ENCODE assay signal across 1 cellular context in the genomic region with DNA sequence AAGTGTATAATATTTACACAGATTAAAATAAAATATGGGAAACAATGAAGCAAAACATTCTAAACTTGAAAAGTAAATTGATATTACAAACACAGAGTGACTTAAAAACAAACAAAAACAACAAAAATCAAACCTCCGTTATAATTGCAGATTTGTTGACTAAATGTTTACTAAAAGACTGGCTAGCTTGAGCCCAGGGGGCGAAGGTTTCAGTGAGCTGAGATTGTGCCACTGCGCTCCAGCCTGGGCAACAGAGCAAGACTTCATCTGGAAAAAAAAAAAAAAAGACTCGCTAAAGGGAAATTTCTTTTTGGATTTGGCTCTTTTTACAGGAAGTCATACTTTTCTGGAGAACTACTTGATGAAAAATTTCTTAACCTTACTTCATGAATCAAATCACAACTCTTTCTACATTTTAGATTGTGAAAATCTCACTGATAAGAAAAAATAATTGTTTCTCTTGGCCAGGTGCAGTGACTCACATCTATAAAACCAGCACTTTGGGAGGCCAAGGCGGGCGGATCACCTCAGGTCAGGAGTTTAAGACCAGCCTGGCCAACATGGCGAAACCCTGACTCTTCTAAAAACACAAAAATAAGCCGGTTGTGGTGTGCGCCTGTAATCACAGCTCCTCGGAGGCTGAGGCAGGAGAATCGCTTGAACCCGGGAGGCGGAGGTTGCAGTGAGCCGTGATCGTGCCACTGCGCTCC.
TF ChIP-seq lines count a peak whose summit lies in the region.

No MANE protein-coding gene starts in this region.

TF ChIP-seq in HepG2, 621 proteins besides CTCF, POLR2A, EP300 and RAD21 (continued from another document):
- TF ChIP-seq, protein P1, sequence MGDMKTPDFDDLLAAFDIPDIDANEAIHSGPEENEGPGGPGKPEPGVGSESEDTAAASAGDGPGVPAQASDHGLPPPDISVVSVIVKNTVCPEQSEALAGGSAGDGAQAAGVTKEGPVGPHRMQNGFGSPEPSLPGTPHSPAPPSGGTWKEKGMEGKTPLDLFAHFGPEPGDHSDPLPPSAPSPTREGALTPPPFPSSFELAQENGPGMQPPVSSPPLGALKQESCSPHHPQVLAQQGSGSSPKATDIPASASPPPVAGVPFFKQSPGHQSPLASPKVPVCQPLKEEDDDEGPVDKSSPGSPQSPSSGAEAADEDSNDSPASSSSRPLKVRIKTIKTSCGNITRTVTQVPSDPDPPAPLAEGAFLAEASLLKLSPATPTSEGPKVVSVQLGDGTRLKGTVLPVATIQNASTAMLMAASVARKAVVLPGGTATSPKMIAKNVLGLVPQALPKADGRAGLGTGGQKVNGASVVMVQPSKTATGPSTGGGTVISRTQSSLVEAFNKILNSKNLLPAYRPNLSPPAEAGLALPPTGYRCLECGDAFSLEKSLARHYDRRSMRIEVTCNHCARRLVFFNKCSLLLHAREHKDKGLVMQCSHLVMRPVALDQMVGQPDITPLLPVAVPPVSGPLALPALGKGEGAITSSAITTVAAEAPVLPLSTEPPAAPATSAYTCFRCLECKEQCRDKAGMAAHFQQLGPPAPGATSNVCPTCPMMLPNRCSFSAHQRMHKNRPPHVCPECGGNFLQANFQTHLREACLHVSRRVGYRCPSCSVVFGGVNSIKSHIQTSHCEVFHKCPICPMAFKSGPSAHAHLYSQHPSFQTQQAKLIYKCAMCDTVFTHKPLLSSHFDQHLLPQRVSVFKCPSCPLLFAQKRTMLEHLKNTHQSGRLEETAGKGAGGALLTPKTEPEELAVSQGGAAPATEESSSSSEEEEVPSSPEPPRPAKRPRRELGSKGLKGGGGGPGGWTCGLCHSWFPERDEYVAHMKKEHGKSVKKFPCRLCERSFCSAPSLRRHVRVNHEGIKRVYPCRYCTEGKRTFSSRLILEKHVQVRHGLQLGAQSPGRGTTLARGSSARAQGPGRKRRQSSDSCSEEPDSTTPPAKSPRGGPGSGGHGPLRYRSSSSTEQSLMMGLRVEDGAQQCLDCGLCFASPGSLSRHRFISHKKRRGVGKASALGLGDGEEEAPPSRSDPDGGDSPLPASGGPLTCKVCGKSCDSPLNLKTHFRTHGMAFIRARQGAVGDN (CRISPR knock-in tag; IDR thresholded peaks at IDR 0.05): peak; percentile 60
- TF ChIP-seq, protein P2, sequence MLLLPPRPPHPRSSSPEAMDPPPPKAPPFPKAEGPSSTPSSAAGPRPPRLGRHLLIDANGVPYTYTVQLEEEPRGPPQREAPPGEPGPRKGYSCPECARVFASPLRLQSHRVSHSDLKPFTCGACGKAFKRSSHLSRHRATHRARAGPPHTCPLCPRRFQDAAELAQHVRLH (CRISPR knock-in tag; IDR thresholded peaks at IDR 0.05; ENCODE audit: borderline replicate concordance, low read depth): peak; percentile 61; the same call in 1 of the 2 replicates
- TF ChIP-seq POLR2AphosphoS5 (IDR thresholded peaks at IDR 0.05; ENCODE audit: low read depth, low read length): peak; percentile 48; the same call in 1 of the 2 replicates
- 0 out of 2 replicates have a peak, but pooled peaks have one; percentile 22 for TF ChIP-seq ZNF605 (CRISPR knock-in tag; IDR thresholded peaks at IDR 0.05)
- no peak for TF ChIP-seq KDM2A (CRISPR knock-in tag; IDR thresholded peaks at IDR 0.05; ENCODE audit: borderline replicate concordance, low read depth)
- peak; percentile 17 for TF ChIP-seq RBM22 (optimal IDR thresholded peaks at IDR 0.05; ENCODE audit: low read length)
- peak; percentile 88; the same call in 1 of the 2 replicates for TF ChIP-seq ZBTB38 (CRISPR knock-in tag; IDR thresholded peaks at IDR 0.05)
- 0 out of 2 replicates have a peak, but pooled peaks have one; percentile 36 for TF ChIP-seq SNAI1 (CRISPR knock-in tag; IDR thresholded peaks at IDR 0.05; ENCODE audit: borderline replicate concordance)
- TF ChIP-seq, protein P3, sequence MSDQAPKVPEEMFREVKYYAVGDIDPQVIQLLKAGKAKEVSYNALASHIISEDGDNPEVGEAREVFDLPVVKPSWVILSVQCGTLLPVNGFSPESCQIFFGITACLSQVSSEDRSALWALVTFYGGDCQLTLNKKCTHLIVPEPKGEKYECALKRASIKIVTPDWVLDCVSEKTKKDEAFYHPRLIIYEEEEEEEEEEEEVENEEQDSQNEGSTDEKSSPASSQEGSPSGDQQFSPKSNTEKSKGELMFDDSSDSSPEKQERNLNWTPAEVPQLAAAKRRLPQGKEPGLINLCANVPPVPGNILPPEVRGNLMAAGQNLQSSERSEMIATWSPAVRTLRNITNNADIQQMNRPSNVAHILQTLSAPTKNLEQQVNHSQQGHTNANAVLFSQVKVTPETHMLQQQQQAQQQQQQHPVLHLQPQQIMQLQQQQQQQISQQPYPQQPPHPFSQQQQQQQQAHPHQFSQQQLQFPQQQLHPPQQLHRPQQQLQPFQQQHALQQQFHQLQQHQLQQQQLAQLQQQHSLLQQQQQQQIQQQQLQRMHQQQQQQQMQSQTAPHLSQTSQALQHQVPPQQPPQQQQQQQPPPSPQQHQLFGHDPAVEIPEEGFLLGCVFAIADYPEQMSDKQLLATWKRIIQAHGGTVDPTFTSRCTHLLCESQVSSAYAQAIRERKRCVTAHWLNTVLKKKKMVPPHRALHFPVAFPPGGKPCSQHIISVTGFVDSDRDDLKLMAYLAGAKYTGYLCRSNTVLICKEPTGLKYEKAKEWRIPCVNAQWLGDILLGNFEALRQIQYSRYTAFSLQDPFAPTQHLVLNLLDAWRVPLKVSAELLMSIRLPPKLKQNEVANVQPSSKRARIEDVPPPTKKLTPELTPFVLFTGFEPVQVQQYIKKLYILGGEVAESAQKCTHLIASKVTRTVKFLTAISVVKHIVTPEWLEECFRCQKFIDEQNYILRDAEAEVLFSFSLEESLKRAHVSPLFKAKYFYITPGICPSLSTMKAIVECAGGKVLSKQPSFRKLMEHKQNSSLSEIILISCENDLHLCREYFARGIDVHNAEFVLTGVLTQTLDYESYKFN (CRISPR knock-in tag; conservative IDR thresholded peaks at IDR 0.05): peak; percentile 40
- 0 out of 2 replicates have a peak, but pooled peaks have one; percentile 36 for TF ChIP-seq ZNF274 (CRISPR knock-in tag; IDR thresholded peaks at IDR 0.05)
- TF ChIP-seq NONO (IDR thresholded peaks at IDR 0.05): no peak
- TF ChIP-seq NONO (CRISPR knock-in tag; conservative IDR thresholded peaks at IDR 0.05): no peak
- 0 out of 2 replicates have a peak, but pooled peaks have one; percentile 4 for TF ChIP-seq FOSL2 (CRISPR knock-in tag; IDR thresholded peaks at IDR 0.05)
- TF ChIP-seq ZNF121 (CRISPR knock-in tag; IDR thresholded peaks at IDR 0.05): peak; percentile 91
- peak; percentile 92 for TF ChIP-seq GFI1 (CRISPR knock-in tag; IDR thresholded peaks at IDR 0.05; ENCODE audit: borderline replicate concordance)
- no peak for TF ChIP-seq ZNF782 (CRISPR knock-in tag; IDR thresholded peaks at IDR 0.05; ENCODE audit: borderline replicate concordance)
- no peak for TF ChIP-seq ZFP36L2 (CRISPR knock-in tag; IDR thresholded peaks at IDR 0.05)
- TF ChIP-seq MBD4 (IDR thresholded peaks at IDR 0.05; ENCODE audit: borderline replicate concordance, low read length): no peak; the same call in 1 of the 2 replicates
- TF ChIP-seq, protein P4, sequence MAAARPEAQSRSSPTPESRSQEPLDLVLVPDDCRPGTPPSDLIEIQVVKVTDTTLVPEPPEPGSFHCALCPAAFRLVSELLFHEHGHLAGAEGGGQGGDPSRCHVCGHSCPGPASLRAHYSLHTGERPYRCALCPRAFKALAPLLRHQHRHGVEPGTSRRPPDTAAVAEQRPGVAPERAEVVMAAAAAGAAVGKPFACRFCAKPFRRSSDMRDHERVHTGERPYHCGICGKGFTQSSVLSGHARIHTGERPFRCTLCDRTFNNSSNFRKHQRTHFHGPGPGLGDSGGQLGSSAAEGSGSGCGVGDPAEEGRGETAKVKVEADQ (CRISPR knock-in tag; IDR thresholded peaks at IDR 0.05; ENCODE audit: borderline replicate concordance): 0 out of 2 replicates have a peak, but pooled peaks have one; percentile 44
